19 cellular contexts compared by ENCODE assay signal in genomic region chr7:145633513-145633912, GRCh38.
"Had no signal": no experiment of that assay in that cellular context is flagged by ENCODE, and none has a peak within 500 bp of the region (broad histone marks: within the 10 kb centered on the region; RNA-seq: fewer than 3 reads in every experiment).

No MANE protein-coding gene starts in this region.

- FAIRE-seq: islet of Langerhans, TTC549 had no signal

- H3K4me1 ChIP-seq: tibial nerve had no signal

- H3K36me3 ChIP-seq: cardiac muscle cell, tibial nerve had no signal

- DNase-seq: activated CD4-positive, alpha-beta memory T cell treated with anti-CD3 and anti-CD28 coated beads for 36 hours; activated CD4-positive, alpha-beta T cell treated with anti-CD3 and anti-CD28 coated beads for 48 hours; activated effector memory CD4-positive, alpha-beta T cell treated with anti-CD3 and anti-CD28 coated beads, Interleukin-2, amount 50 U/mL, for 16 hours; activated naive CD4-positive, alpha-beta T cell treated with anti-CD3 and anti-CD28 coated beads, Interleukin-2, amount 10 ng/mL, durations not matched to agents 7 days and 5 days; effector CD4-positive, alpha-beta T cell; foreskin melanocyte; glutamatergic neuron; hippocampal formation; left ventricle myocardium superior; mammary epithelial cell; midbrain; natural killer cell; stimulated activated naive CD8-positive, alpha-beta T cell treated with anti-CD3 and anti-CD28 coated beads, Interleukin-15, amount 100 ng/mL, for 72 hours; T-helper 1 cell had no signal

- H3K9me3 ChIP-seq: tibial nerve had no signal

- H3K27ac ChIP-seq: cardiac muscle cell, tibial nerve had no signal

- ATAC-seq: esophagus mucosa; natural killer cell; stimulated activated naive CD8-positive, alpha-beta T cell treated with anti-CD3 and anti-CD28 coated beads, Interleukin-15, amount 100 ng/mL, for 72 hours had no signal

- H3K27me3 ChIP-seq: cardiac muscle cell, tibial nerve had no signal

- H3K4me3 ChIP-seq: cardiac muscle cell, tibial nerve had no signal
